ENCODE assay signal across 8 cellular contexts in the genomic region with DNA sequence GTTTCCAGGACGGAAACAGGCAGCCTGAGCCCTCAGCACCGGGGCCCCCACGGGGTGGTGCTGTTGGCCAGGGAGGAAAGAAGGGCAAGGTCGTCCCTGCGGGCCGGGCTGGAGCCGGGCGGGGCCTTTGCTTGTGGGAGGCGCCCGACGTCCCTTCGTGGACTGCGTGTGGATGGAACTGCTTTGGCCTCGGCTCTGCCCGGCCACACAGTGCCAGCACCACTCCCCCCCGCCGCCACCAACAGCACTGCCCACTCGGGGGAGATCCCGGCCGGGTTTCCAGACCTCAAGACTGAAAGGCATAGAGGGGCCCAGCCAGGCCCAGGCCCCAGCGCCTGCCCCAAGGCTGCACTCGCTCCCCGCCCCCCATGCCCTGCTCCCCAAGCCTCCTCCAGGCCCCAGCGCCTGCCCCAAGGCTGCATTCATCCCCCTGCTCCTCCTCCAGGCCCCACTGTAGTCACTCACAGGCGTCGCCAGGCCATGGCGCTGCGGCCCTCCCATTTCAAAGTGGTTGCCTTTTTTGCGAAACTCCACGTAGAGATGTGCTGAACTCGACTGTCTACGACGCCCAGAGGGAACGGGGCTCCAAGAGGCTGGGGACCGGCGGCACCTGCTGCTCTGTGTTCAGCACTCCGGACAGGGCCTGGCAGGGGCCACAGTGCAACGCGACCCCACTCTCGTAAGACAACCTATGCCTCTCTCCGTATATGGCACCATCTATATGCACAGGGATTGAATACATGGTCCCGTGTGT. TPM values are rescaled to one million over a fixed set of nuclear protein-coding genes. Genes with fewer than 3 reads are reported as not detected.
DNase-seq lines count a peak whose midpoint lies in the region; ATAC-seq and TF ChIP-seq lines count a peak whose summit lies in the region.

No MANE protein-coding gene starts in this region.

- H3K27me3 ChIP-seq in AG04450 (ENCODE audit: control insufficient read depth, insufficient read depth, low read length): no peaks in the 10 kb centered on the region
- no peaks in the 10 kb centered on the region for H3K27me3 ChIP-seq in iPS DF 6.9 (ENCODE audit: control insufficient read depth, insufficient read depth, low read length)

- H3K36me3 ChIP-seq in iPS DF 6.9 (ENCODE audit: control insufficient read depth, insufficient read depth, low read length): no peaks in the 10 kb centered on the region

- CTCF ChIA-PET in AG04450 (lab: Charles Lee): no interaction called here

- H3K4me3 ChIP-seq in AG04450 (ENCODE audit: low read depth, low read length): no peak overlapping the region
- no peak overlapping the region for H3K4me3 ChIP-seq in astrocyte of the spinal cord (ENCODE audit: low read depth, low read length)
- no peak overlapping the region; the same call in 1 of the 2 replicates for H3K4me3 ChIP-seq in iPS DF 6.9 (ENCODE audit: low read length)
- H3K4me3 ChIP-seq in skeletal muscle cell (ENCODE audit: low read depth, low read length): no peak overlapping the region

- H3K27ac ChIP-seq in AG04450 (ENCODE audit: low read depth, low read length) (no peak overlapping the region), iPS DF 6.9 (ENCODE audit: low read length) (no peak overlapping the region)

- peaks cover 2% of the 10 kb centered on the region; the same call in 1 of the 2 replicates for H3K4me1 ChIP-seq in iPS DF 6.9 (ENCODE audit: control insufficient read depth, insufficient read depth, low read length)

- H3K9me3 ChIP-seq in AG04450 (ENCODE audit: control insufficient read depth, insufficient read depth, low read length) (peaks cover 22% of the 10 kb centered on the region), iPS DF 6.9 (ENCODE audit: control insufficient read depth, insufficient read depth, low read length) (no peaks in the 10 kb centered on the region)

- ATAC-seq in GM18519 (IDR thresholded peaks at IDR 0.05; ENCODE audit: low FRiP score, unreplicated experiment) (peak; percentile 62), HG03460 (IDR thresholded peaks at IDR 0.05; ENCODE audit: unreplicated experiment) (peak; percentile 64), SK-N-SH treated with all-trans-retinoic acid at 6 μM for 48 hours (peak; percentile 15; the same call in 1 of the 3 replicates)

- in situ Hi-C loops in astrocyte of the spinal cord (cut with HindIII; ENCODE audit: low sequenced_read_pairs): no loop called here

- POLR2A ChIA-PET in AG04450 (lab: Yijun Ruan, JAX): no interaction called here

- no CpG with 5 or more reads among the region's 42 CpGs for WGBS in iPS DF 6.9 (ENCODE audit: insufficient coverage, insufficient read length)

- TF ChIP-seq CTCF in AG04450 (IDR thresholded peaks at IDR 0.05; ENCODE audit: low read depth, low read length) (peak; percentile 73), astrocyte of the spinal cord (IDR thresholded peaks at IDR 0.05; ENCODE audit: low read depth, low read length) (peak; percentile 67)

- no peak for DNase-seq in AG04450 (ENCODE audit: low read depth, low spot score)
- peak; percentile 50 for DNase-seq in astrocyte of the spinal cord (ENCODE audit: low read depth, low spot score)
- peak; percentile 31 for DNase-seq in iPS DF 6.9 (ENCODE audit: low read depth, low spot score)
- peak; percentile 23 for DNase-seq in skeletal muscle cell (ENCODE audit: low read depth)
- DNase-seq in NCI-H345 (lab: John Stamatoyannopoulos, UW): no peak

TF ChIP-seq in SK-N-SH treated with all-trans-retinoic acid at 6 μM for 48 hours, 23 proteins besides CTCF, POLR2A, EP300 and RAD21:
- TF ChIP-seq OSR1 (CRISPR knock-in tag; IDR thresholded peaks at IDR 0.05) (no peak), ZNF70 (CRISPR knock-in tag; IDR thresholded peaks at IDR 0.05) (no peak), PPARA (CRISPR knock-in tag; IDR thresholded peaks at IDR 0.05; ENCODE audit: borderline replicate concordance) (no peak), BACH2 (CRISPR knock-in tag; IDR thresholded peaks at IDR 0.05; ENCODE audit: borderline replicate concordance) (no peak), ESRRG (CRISPR knock-in tag; IDR thresholded peaks at IDR 0.05) (no peak), ZNF565 (CRISPR knock-in tag; conservative IDR thresholded peaks at IDR 0.05; ENCODE audit: low read depth) (no peak), TOX (CRISPR knock-in tag; IDR thresholded peaks at IDR 0.05; ENCODE audit: borderline replicate concordance) (no peak), ISL1 (CRISPR knock-in tag; IDR thresholded peaks at IDR 0.05) (no peak), TCF4 (CRISPR knock-in tag; IDR thresholded peaks at IDR 0.05; ENCODE audit: borderline replicate concordance) (no peak)
- TF ChIP-seq, protein P1, sequence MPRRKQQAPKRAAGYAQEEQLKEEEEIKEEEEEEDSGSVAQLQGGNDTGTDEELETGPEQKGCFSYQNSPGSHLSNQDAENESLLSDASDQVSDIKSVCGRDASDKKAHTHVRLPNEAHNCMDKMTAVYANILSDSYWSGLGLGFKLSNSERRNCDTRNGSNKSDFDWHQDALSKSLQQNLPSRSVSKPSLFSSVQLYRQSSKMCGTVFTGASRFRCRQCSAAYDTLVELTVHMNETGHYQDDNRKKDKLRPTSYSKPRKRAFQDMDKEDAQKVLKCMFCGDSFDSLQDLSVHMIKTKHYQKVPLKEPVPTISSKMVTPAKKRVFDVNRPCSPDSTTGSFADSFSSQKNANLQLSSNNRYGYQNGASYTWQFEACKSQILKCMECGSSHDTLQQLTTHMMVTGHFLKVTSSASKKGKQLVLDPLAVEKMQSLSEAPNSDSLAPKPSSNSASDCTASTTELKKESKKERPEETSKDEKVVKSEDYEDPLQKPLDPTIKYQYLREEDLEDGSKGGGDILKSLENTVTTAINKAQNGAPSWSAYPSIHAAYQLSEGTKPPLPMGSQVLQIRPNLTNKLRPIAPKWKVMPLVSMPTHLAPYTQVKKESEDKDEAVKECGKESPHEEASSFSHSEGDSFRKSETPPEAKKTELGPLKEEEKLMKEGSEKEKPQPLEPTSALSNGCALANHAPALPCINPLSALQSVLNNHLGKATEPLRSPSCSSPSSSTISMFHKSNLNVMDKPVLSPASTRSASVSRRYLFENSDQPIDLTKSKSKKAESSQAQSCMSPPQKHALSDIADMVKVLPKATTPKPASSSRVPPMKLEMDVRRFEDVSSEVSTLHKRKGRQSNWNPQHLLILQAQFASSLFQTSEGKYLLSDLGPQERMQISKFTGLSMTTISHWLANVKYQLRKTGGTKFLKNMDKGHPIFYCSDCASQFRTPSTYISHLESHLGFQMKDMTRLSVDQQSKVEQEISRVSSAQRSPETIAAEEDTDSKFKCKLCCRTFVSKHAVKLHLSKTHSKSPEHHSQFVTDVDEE (CRISPR knock-in tag; IDR thresholded peaks at IDR 0.05): no peak
- TF ChIP-seq, protein P2, sequence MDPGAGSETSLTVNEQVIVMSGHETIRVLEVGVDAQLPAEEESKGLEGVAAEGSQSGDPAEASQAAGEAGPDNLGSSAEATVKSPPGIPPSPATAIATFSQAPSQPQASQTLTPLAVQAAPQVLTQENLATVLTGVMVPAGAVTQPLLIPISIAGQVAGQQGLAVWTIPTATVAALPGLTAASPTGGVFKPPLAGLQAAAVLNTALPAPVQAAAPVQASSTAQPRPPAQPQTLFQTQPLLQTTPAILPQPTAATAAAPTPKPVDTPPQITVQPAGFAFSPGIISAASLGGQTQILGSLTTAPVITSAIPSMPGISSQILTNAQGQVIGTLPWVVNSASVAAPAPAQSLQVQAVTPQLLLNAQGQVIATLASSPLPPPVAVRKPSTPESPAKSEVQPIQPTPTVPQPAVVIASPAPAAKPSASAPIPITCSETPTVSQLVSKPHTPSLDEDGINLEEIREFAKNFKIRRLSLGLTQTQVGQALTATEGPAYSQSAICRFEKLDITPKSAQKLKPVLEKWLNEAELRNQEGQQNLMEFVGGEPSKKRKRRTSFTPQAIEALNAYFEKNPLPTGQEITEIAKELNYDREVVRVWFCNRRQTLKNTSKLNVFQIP (CRISPR knock-in tag; IDR thresholded peaks at IDR 0.05; ENCODE audit: borderline replicate concordance, low read depth): no peak
- TF ChIP-seq, protein P3, sequence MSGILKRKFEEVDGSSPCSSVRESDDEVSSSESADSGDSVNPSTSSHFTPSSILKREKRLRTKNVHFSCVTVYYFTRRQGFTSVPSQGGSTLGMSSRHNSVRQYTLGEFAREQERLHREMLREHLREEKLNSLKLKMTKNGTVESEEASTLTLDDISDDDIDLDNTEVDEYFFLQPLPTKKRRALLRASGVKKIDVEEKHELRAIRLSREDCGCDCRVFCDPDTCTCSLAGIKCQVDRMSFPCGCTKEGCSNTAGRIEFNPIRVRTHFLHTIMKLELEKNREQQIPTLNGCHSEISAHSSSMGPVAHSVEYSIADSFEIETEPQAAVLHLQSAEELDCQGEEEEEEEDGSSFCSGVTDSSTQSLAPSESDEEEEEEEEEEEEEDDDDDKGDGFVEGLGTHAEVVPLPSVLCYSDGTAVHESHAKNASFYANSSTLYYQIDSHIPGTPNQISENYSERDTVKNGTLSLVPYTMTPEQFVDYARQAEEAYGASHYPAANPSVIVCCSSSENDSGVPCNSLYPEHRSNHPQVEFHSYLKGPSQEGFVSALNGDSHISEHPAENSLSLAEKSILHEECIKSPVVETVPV (CRISPR knock-in tag; IDR thresholded peaks at IDR 0.05): no peak
- TF ChIP-seq, protein P4, sequence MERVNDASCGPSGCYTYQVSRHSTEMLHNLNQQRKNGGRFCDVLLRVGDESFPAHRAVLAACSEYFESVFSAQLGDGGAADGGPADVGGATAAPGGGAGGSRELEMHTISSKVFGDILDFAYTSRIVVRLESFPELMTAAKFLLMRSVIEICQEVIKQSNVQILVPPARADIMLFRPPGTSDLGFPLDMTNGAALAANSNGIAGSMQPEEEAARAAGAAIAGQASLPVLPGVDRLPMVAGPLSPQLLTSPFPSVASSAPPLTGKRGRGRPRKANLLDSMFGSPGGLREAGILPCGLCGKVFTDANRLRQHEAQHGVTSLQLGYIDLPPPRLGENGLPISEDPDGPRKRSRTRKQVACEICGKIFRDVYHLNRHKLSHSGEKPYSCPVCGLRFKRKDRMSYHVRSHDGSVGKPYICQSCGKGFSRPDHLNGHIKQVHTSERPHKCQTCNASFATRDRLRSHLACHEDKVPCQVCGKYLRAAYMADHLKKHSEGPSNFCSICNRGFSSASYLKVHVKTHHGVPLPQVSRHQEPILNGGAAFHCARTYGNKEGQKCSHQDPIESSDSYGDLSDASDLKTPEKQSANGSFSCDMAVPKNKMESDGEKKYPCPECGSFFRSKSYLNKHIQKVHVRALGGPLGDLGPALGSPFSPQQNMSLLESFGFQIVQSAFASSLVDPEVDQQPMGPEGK (CRISPR knock-in tag; IDR thresholded peaks at IDR 0.05; ENCODE audit: borderline replicate concordance): no peak

RNA-seq across cellular contexts. Expression of a gene that starts 22.5 kb away (rescaled TPM):
- 0.35 and 0.51 TPM in 2 replicates for polyA plus RNA-seq in AG04450 (2011; rRNA removed)
- 0.70 and 1.7 TPM in 2 replicates for polyA minus RNA-seq in AG04450 (2011; rRNA and poly(A)+ RNA removed)

Comparison
In these comparisons a context has a peak if more than half of its experiments do, and no peak if none do; other contexts are left out.
1. DNase-seq: peak in astrocyte of the spinal cord (single experiment), iPS DF 6.9 (single experiment) and skeletal muscle cell (single experiment); none in AG04450 (single experiment) and NCI-H345 (single experiment).
2. Peak in every context shown above with its lines, with median percentiles within 50 percentile points of each other: ATAC-seq.